ENCODE assay signal across 16 cellular contexts in genomic region chr11:79570104-79570503, GRCh38.
"Had no signal": no experiment of that assay in that cellular context is flagged by ENCODE, and none has a peak within 500 bp of the region (broad histone marks: within the 10 kb centered on the region; RNA-seq: fewer than 3 reads in every experiment).

No MANE protein-coding gene starts in this region.

- ATAC-seq: sciatic nerve; stimulated activated memory B cell treated with anti-CD40 and anti-IgM and Interleukin-4, amounts not matched to agents 10 μg/mL and 1 μg/mL and 100 μg/mL, for 72 hours had no signal

- H3K4me1 Mint-ChIP-seq: activated naive CD4-positive, alpha-beta T cell treated with anti-CD3 and anti-CD28 coated beads, Interleukin-2, amount 50 U/mL, for 24 hours; brain; nephron progenitor cell; stimulated activated memory B cell treated with anti-CD40 and anti-IgM and Interleukin-4, amounts not matched to agents 10 μg/mL and 1 μg/mL and 100 μg/mL, for 72 hours had no signal

- H3K36me3 Mint-ChIP-seq: activated naive CD4-positive, alpha-beta T cell treated with anti-CD3 and anti-CD28 coated beads, Interleukin-2, amount 50 U/mL, for 24 hours; brain; stimulated activated memory B cell treated with anti-CD40 and anti-IgM and Interleukin-4, amounts not matched to agents 10 μg/mL and 1 μg/mL and 100 μg/mL, for 72 hours had no signal

- H3K9me3 Mint-ChIP-seq: activated naive CD4-positive, alpha-beta T cell treated with anti-CD3 and anti-CD28 coated beads, Interleukin-2, amount 50 U/mL, for 24 hours; activated T-helper 2 cell treated with anti-CD3 and anti-CD28 coated beads, Interferon-gamma antibody, Interleukin-2, Interleukin-4, amounts not matched to agents 10 μg/mL and 5 μg/mL and 100 μg/mL, durations not matched to agents 14 hours and 24 hours and 36 hours; endodermal cell; nephron progenitor cell; stimulated activated memory B cell treated with anti-CD40 and anti-IgM and Interleukin-4, amounts not matched to agents 10 μg/mL and 1 μg/mL and 100 μg/mL, for 72 hours had no signal

- H3K27ac Mint-ChIP-seq: activated naive CD4-positive, alpha-beta T cell treated with anti-CD3 and anti-CD28 coated beads, Interleukin-2, amount 50 U/mL, for 24 hours; activated T-helper 2 cell treated with anti-CD3 and anti-CD28 coated beads, Interferon-gamma antibody, Interleukin-2, Interleukin-4, amounts not matched to agents 10 μg/mL and 5 μg/mL and 100 μg/mL, durations not matched to agents 14 hours and 24 hours and 36 hours; brain; dendritic cell treated with granulocyte-macrophage colony-stimulating factor and Interleukin-4, amounts not matched to agents 40 ng/mL and 50 ng/mL, for 4 days; endodermal cell; nephron progenitor cell; stimulated activated memory B cell treated with anti-CD40 and anti-IgM and Interleukin-4, amounts not matched to agents 10 μg/mL and 1 μg/mL and 100 μg/mL, for 72 hours had no signal

- H3K4me3 Mint-ChIP-seq: activated naive CD4-positive, alpha-beta T cell treated with anti-CD3 and anti-CD28 coated beads, Interleukin-2, amount 50 U/mL, for 24 hours; brain; dendritic cell treated with granulocyte-macrophage colony-stimulating factor and Interleukin-4, amounts not matched to agents 40 ng/mL and 50 ng/mL, for 4 days; endodermal cell; nephron progenitor cell; stimulated activated memory B cell treated with anti-CD40 and anti-IgM and Interleukin-4, amounts not matched to agents 10 μg/mL and 1 μg/mL and 100 μg/mL, for 72 hours had no signal

- DNase-seq: activated CD4-positive, CD25-positive, alpha-beta regulatory T cell treated with anti-CD3 and anti-CD28 coated beads, Interleukin-2, amount 50 U/mL, for 72 hours; activated T-cell treated with anti-CD3 and anti-CD28 coated beads for 4 hours; amygdala; endodermal cell; erythroblast; nephron progenitor cell; spleen; stimulated activated CD4-positive, alpha-beta T cell treated with anti-CD3 and anti-CD28 coated beads, Interleukin-1b, Interleukin-23, amount 100 ng/mL, for 48 hours; substantia nigra; trophoblast cell had no signal

- H3K27me3 Mint-ChIP-seq: dendritic cell treated with granulocyte-macrophage colony-stimulating factor and Interleukin-4, amounts not matched to agents 40 ng/mL and 50 ng/mL, for 4 days had no signal
